20 cellular contexts compared by ENCODE assay signal in the genomic region with DNA sequence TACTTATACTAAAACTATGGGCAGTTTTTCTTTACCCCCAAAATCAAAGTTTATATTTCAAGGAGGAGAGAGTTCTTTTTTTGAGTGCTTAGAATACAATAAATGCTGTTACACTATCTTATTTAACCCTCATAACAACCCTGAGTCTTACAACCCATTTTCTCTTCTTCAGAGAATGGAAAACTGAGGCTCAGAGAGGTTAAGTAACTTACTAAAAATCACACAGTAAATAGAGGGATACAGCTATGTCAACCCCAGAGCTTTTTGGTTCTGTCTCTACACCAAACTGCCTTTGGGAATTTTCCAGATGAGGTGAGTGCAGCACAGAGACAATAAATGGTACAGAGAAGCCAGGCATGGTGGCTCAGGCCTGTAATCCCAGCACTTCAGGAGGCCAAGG.
"Had no signal": no experiment of that assay in that cellular context is flagged by ENCODE, and none has a peak within 500 bp of the region (broad histone marks: within the 10 kb centered on the region; RNA-seq: fewer than 3 reads in every experiment).

No MANE protein-coding gene starts in this region.

- H3K27ac ChIP-seq: brain microvascular endothelial cell, cardiac muscle cell, PC-9 had no signal

- H2AFZ ChIP-seq: PC-9 had no signal

- H3K36me3 Mint-ChIP-seq: activated naive CD8-positive, alpha-beta T cell had no signal

- H3K4me2 ChIP-seq: PC-9 had no signal

- H3K9me3 Mint-ChIP-seq: activated naive CD4-positive, alpha-beta T cell treated with anti-CD3 and anti-CD28 coated beads for 36 hours; activated T-cell treated with anti-CD3 and anti-CD28 coated beads, Interleukin-2, amount 50 U/mL, for 24 hours; T-helper 1 cell treated with Interleukin-12 subunit alpha and Interleukin-12 subunit beta and Interleukin-4 antibody, amounts not matched to agents 30 μg/mL and 1 μg/mL, for 36 hours had no signal

- H3K36me3 ChIP-seq: brain microvascular endothelial cell, cardiac muscle cell had no signal

- H3K4me3 ChIP-seq: cardiac muscle cell, PC-9 had no signal

- ATAC-seq: activated CD8-positive, alpha-beta T cell treated with anti-CD3 and anti-CD28 coated beads, Interleukin-2, amount 10 ng/mL, durations not matched to agents 7 days and 5 days had no signal

- H3K4me3 Mint-ChIP-seq: activated CD8-positive, alpha-beta T cell treated with anti-CD3 and anti-CD28 coated beads, Interleukin-2, amount 10 ng/mL, durations not matched to agents 7 days and 5 days; activated naive CD4-positive, alpha-beta T cell treated with anti-CD3 and anti-CD28 coated beads for 36 hours; activated naive CD8-positive, alpha-beta T cell; activated T-cell treated with anti-CD3 and anti-CD28 coated beads, Interleukin-2, amount 50 U/mL, for 24 hours; T-helper 1 cell treated with Interleukin-12 subunit alpha and Interleukin-12 subunit beta and Interleukin-4 antibody, amounts not matched to agents 30 μg/mL and 1 μg/mL, for 36 hours had no signal

- H3K27me3 ChIP-seq: brain microvascular endothelial cell, cardiac muscle cell had no signal

- H3K27ac Mint-ChIP-seq: activated CD8-positive, alpha-beta T cell treated with anti-CD3 and anti-CD28 coated beads, Interleukin-2, amount 10 ng/mL, durations not matched to agents 7 days and 5 days; activated naive CD4-positive, alpha-beta T cell treated with anti-CD3 and anti-CD28 coated beads for 36 hours; activated naive CD8-positive, alpha-beta T cell; activated T-cell treated with anti-CD3 and anti-CD28 coated beads, Interleukin-2, amount 50 U/mL, for 24 hours; T-helper 1 cell treated with Interleukin-12 subunit alpha and Interleukin-12 subunit beta and Interleukin-4 antibody, amounts not matched to agents 30 μg/mL and 1 μg/mL, for 36 hours had no signal

- DNase-seq: activated CD4-positive, alpha-beta T cell treated with anti-CD3 and anti-CD28 coated beads for 48 hours; activated CD4-positive, alpha-beta T cell treated with anti-CD3 and anti-CD28 coated beads, Interleukin-2, amount 50 U/mL, for 4 hours; activated CD4-positive, CD25-positive, alpha-beta regulatory T cell treated with anti-CD3 and anti-CD28 coated beads, Interleukin-2, amount 50 U/mL, for 72 hours; activated CD8-positive, alpha-beta memory T cell treated with anti-CD3 and anti-CD28 coated beads, Interleukin-2, amount 50 U/mL, for 48 hours; activated CD8-positive, alpha-beta T cell treated with anti-CD3 and anti-CD28 coated beads, Interleukin-2, amount 10 ng/mL, durations not matched to agents 7 days and 5 days; activated effector memory CD4-positive, alpha-beta T cell treated with anti-CD3 and anti-CD28 coated beads, Interleukin-2, amount 50 U/mL, for 16 hours; activated naive CD4-positive, alpha-beta T cell treated with anti-CD3 and anti-CD28 coated beads for 36 hours; activated T-cell treated with anti-CD3 and anti-CD28 coated beads, Interleukin-2, amount 50 U/mL, for 24 hours; brain microvascular endothelial cell; NCI-H1105 treated with DMSO at 0.1 percent for 48 hours; NCI-H1436 treated with DMSO at 0.1 percent for 48 hours; NCI-H187; NCI-H2081; NCI-H510A treated with DMSO at 0.1 percent for 48 hours; NCI-H69; PC-9; SHP77 treated with DMSO at 0.1 percent for 48 hours had no signal
